13 cellular contexts compared by ENCODE assay signal in genomic region chr2:112154246-112155110, GRCh38. TPM values are rescaled to one million over a fixed set of nuclear protein-coding genes. Genes with fewer than 3 reads are reported as not detected.
DNase-seq lines count a peak whose midpoint lies in the region; ATAC-seq and TF ChIP-seq lines count a peak whose summit lies in the region.
"Had no signal": no experiment of that assay in that cellular context is flagged by ENCODE, and none has a peak within 500 bp of the region (broad histone marks: within the 10 kb centered on the region; RNA-seq: fewer than 3 reads in every experiment).

No MANE protein-coding gene starts in this region.

- H3K4me1 ChIP-seq in stomach, result peaks cover 0 to 10% (median 2%) of the 10 kb centered on the region in 4 donors
- peaks cover 6% of the 10 kb centered on the region in 2 experiments; a peak in 2 of 4 replicates for H3K4me1 ChIP-seq in SK-N-SH (ENCODE audit: control insufficient read depth in 1 of 2, insufficient read depth in 2 of 2, low read depth in 1 of 2, low read length in 1 of 2)

- H3K9me3 ChIP-seq in stomach (no peaks in the 10 kb centered on the region), SK-N-SH (no peaks in the 10 kb centered on the region)

- no peaks in the 10 kb centered on the region for H3K27me3 ChIP-seq in stomach
- H3K27me3 ChIP-seq in SK-N-SH (ENCODE audit: insufficient read depth), result no peaks in the 10 kb centered on the region

- H3K4me3 Mint-ChIP-seq in natural killer cell, result no peak overlapping the region
- H3K4me3 Mint-ChIP-seq in natural killer cell treated with Interleukin-12 subunit alpha and Interleukin-12 subunit beta and Interleukin-15 and Interleukin-18, amount 100 ng/mL, for 72 hours, result no peak overlapping the region
- peak overlapping the region in 2 of 3 donors; percentile 73 to 82 for H3K4me3 Mint-ChIP-seq in T-cell
- no peak overlapping the region for H3K4me3 Mint-ChIP-seq in chondrocyte (ENCODE audit: unreplicated experiment)

- TF ChIP-seq EP300 in stomach (IDR thresholded peaks at IDR 0.05) (no peak), SK-N-SH (IDR thresholded peaks at IDR 0.05; ENCODE audit: borderline replicate concordance in 1 of 2, low read depth in 1 of 2, low read length in 1 of 2) (no peak)

- H4K20me1 ChIP-seq in SK-N-SH (ENCODE audit: insufficient read depth), result no peaks in the 10 kb centered on the region

- TF ChIP-seq RAD21 in SK-N-SH (IDR thresholded peaks at IDR 0.05; ENCODE audit: low read length), result no peak

- no peaks in the 10 kb centered on the region for H3K27me3 Mint-ChIP-seq in natural killer cell (ENCODE audit: low read depth in 2 of 2)
- no peaks in the 10 kb centered on the region for H3K27me3 Mint-ChIP-seq in natural killer cell treated with Interleukin-12 subunit alpha and Interleukin-12 subunit beta and Interleukin-15 and Interleukin-18, amount 100 ng/mL, for 72 hours
- H3K27me3 Mint-ChIP-seq in T-cell, result no peaks in the 10 kb centered on the region
- H3K27me3 Mint-ChIP-seq in chondrocyte (ENCODE audit: low read depth), result no peaks in the 10 kb centered on the region
- H3K27me3 Mint-ChIP-seq: progenitor cell of endocrine pancreas had no signal

- WGBS in stomach, 5 donors, result 79 to 86% (median 83%) methylated on average over 11 to 14 of the region's 14 CpGs
- 89% methylated on average over 12 of the region's 14 CpGs for WGBS in SK-N-SH (ENCODE audit: low lambda C conversion rate)

- H3K4me3 ChIP-seq in stomach (no peak overlapping the region), SK-N-SH (ENCODE audit: low read depth in 2 of 2, low read length in 1 of 2) (no peak overlapping the region)

- H3K9ac ChIP-seq in SK-N-SH, result no peak overlapping the region
- H3K9ac ChIP-seq: KMS-11 had no signal

- H3K9me2 ChIP-seq in SK-N-SH, result no peaks in the 10 kb centered on the region

- CTCF ChIA-PET in T-cell (lab: Charles Lee), result interaction anchor here (0.6 to 1.7 kb wide), 3 partner anchors 28 to 106 kb away, joined by 3 to 6 read pairs (median 5); no protein-coding TSS in a partner anchor
- CTCF ChIA-PET in SK-N-SH (lab: Yijun Ruan, JAX), result no interaction called here

- intact Hi-C loops in natural killer cell (cut with micrococcal nuclease), result no loop called here
- intact Hi-C loops in stomach (cut with DNase I; ENCODE audit: low total_unique reads), result no loop called here

- no peak for TF ChIP-seq CTCF in natural killer cell (IDR thresholded peaks at IDR 0.05)
- TF ChIP-seq CTCF in chondrocyte (IDR thresholded peaks at IDR 0.05), result no peak
- TF ChIP-seq CTCF in stomach (IDR thresholded peaks at IDR 0.05), result no peak
- no peak for TF ChIP-seq CTCF in SK-N-SH (IDR thresholded peaks at IDR 0.05)

- H3K4me1 Mint-ChIP-seq in natural killer cell (peaks cover 17 to 25% of the 10 kb centered on the region in 2 donors), T-cell (peaks cover 31 to 33% (median 31%) of the 10 kb centered on the region in 3 donors), chondrocyte (ENCODE audit: low read depth) (peaks cover 19% of the 10 kb centered on the region)
- peaks cover 13 to 16% of the 10 kb centered on the region in 2 donors for H3K4me1 Mint-ChIP-seq in natural killer cell treated with Interleukin-12 subunit alpha and Interleukin-12 subunit beta and Interleukin-15 and Interleukin-18, amount 100 ng/mL, for 72 hours (ENCODE audit: low read depth in 2 of 2)

- no peak for TF ChIP-seq POLR2A in stomach (IDR thresholded peaks at IDR 0.05)

- H3K9me3 Mint-ChIP-seq in natural killer cell (no peaks in the 10 kb centered on the region), T-cell (no peaks in the 10 kb centered on the region), chondrocyte (ENCODE audit: low read depth) (no peaks in the 10 kb centered on the region)
- no peaks in the 10 kb centered on the region for H3K9me3 Mint-ChIP-seq in natural killer cell treated with Interleukin-12 subunit alpha and Interleukin-12 subunit beta and Interleukin-15 and Interleukin-18, amount 100 ng/mL, for 72 hours

- H3K4me2 ChIP-seq in SK-N-SH, result no peak overlapping the region
- H3K4me2 ChIP-seq: KMS-11 had no signal

- no peaks in the 10 kb centered on the region for H3K36me3 ChIP-seq in stomach
- no peaks in the 10 kb centered on the region for H3K36me3 ChIP-seq in SK-N-SH (replicated peaks in 1 of 2; ENCODE audit: control insufficient read depth in 1 of 2, insufficient read depth in 2 of 2, low read length in 1 of 2)

- H2AFZ ChIP-seq in SK-N-SH (ENCODE audit: low read depth), result no peak overlapping the region

- H3K27ac ChIP-seq in stomach (no peak overlapping the region), SK-N-SH (ENCODE audit: low read depth in 2 of 2, low read length in 1 of 2) (no peak overlapping the region)
- H3K27ac ChIP-seq: KMS-11 had no signal

- H3K27ac Mint-ChIP-seq in natural killer cell, result no peak overlapping the region
- no peak overlapping the region for H3K27ac Mint-ChIP-seq in natural killer cell treated with Interleukin-12 subunit alpha and Interleukin-12 subunit beta and Interleukin-15 and Interleukin-18, amount 100 ng/mL, for 72 hours
- peak overlapping the region; percentile 92 to 95 for H3K27ac Mint-ChIP-seq in T-cell
- H3K27ac Mint-ChIP-seq in chondrocyte (ENCODE audit: unreplicated experiment), result no peak overlapping the region
- H3K27ac Mint-ChIP-seq: progenitor cell of endocrine pancreas had no signal

- POLR2A ChIA-PET in T-cell (lab: Charles Lee), result no interaction called here
- POLR2A ChIA-PET in SK-N-SH (lab: Yijun Ruan, JAX), result no interaction called here

- peaks cover 6% of the 10 kb centered on the region for H3F3A ChIP-seq in SK-N-SH (replicated peaks; ENCODE audit: insufficient read depth)

- no peak for DNase-seq in natural killer cell
- DNase-seq in natural killer cell treated with Interleukin-12 subunit alpha and Interleukin-12 subunit beta and Interleukin-15 and Interleukin-18, amount 100 ng/mL, for 72 hours (ENCODE audit: low spot score), result no peak
- DNase-seq in T-cell, result peak in 33 of 34 experiments; percentile 35 to 81 (median 60)
- DNase-seq in chondrocyte (ENCODE audit: low spot score), result peak; percentile 39
- DNase-seq in stomach, result peak; percentile 9
- no peak for DNase-seq in NCI-H1105 treated with DMSO at 0.1 percent for 48 hours (lab: John Stamatoyannopoulos, UW)
- no peak for DNase-seq in SK-N-SH
- DNase-seq in NCI-H146 treated with DMSO at 0.1 percent for 48 hours (lab: John Stamatoyannopoulos, UW; ENCODE audit: unreplicated experiment), result no peak
- DNase-seq: amniotic stem cell, mesendoderm, NCI-H2107 had no signal

- ATAC-seq in natural killer cell (peak in 2 of 3 donors; percentile 35 to 56), T-cell (replicated peaks in 1 of 4) (peak; percentile 67 to 98 (median 70))
- no peak for ATAC-seq in natural killer cell treated with Interleukin-12 subunit alpha and Interleukin-12 subunit beta and Interleukin-15 and Interleukin-18, amount 100 ng/mL, for 72 hours

- H3K36me3 Mint-ChIP-seq in natural killer cell, result no peaks in the 10 kb centered on the region
- no peaks in the 10 kb centered on the region for H3K36me3 Mint-ChIP-seq in natural killer cell treated with Interleukin-12 subunit alpha and Interleukin-12 subunit beta and Interleukin-15 and Interleukin-18, amount 100 ng/mL, for 72 hours
- H3K36me3 Mint-ChIP-seq in T-cell, result no peaks in the 10 kb centered on the region
- H3K36me3 Mint-ChIP-seq in chondrocyte (ENCODE audit: low read depth), result no peaks in the 10 kb centered on the region

- no peaks in the 10 kb centered on the region for H3K79me2 ChIP-seq in SK-N-SH (ENCODE audit: insufficient read depth)

TF ChIP-seq in SK-N-SH, 30 proteins besides CTCF, POLR2A, EP300 and RAD21 (continues in another document):
- TF ChIP-seq MXI1 (IDR thresholded peaks at IDR 0.05; ENCODE audit: low read depth, low read length) (no peak), FOXJ3 (CRISPR knock-in tag; IDR thresholded peaks at IDR 0.05) (no peak), RCOR1 (IDR thresholded peaks at IDR 0.05; ENCODE audit: low read length) (no peak), SIN3A (IDR thresholded peaks at IDR 0.05; ENCODE audit: borderline replicate concordance, low read depth, low read length) (no peak), ZBTB33 (IDR thresholded peaks at IDR 0.05; ENCODE audit: borderline replicate concordance, low read depth) (no peak), SMC3 (IDR thresholded peaks at IDR 0.05; ENCODE audit: low read depth, low read length) (no peak), YY1 (IDR thresholded peaks at IDR 0.05; ENCODE audit: low read depth) (no peak), POLR2AphosphoS5 (IDR thresholded peaks at IDR 0.05; ENCODE audit: low read depth, low read length) (no peak), TCF12 (IDR thresholded peaks at IDR 0.05) (no peak), ELF1 (IDR thresholded peaks at IDR 0.05) (no peak)

RNA-seq across cellular contexts. Expression of gene FBLN7, which starts 16.3 kb away (rescaled TPM):
- total RNA-seq in natural killer cell, result under 1 TPM in 2 of 3 donors, not detected in 1; 0.25 to 0.48 TPM
- under 1 TPM; 0.38 to 0.61 TPM for total RNA-seq in natural killer cell treated with Interleukin-12 subunit alpha and Interleukin-12 subunit beta and Interleukin-15 and Interleukin-18, amount 100 ng/mL, for 72 hours
- 10 to 100 TPM; 11.9 to 68.5 (median 48.8) TPM for total RNA-seq in T-cell
- 0.77 to 1.3 TPM (median 1.0 TPM) in 3 replicates for total RNA-seq in chondrocyte
- total RNA-seq in stomach, result 1 to 10 TPM in 4 of 5 donors, not detected in 1; 2.0 to 5.1 (median 3.5) TPM
- 1 to 10 TPM in 1 of 3 donors, under 1 TPM in 2; 0.40 to 1.2 (median 0.50) TPM for polyA plus RNA-seq in stomach
- polyA plus RNA-seq in SK-N-SH (2012; rRNA removed), result 1.8 and 4.4 TPM in 2 replicates
- 3.4 and 5.2 TPM in 2 replicates for polyA plus RNA-seq in SK-N-SH (2012; cell fraction: cytosol; rRNA removed)
- 4.5 and 6.6 TPM in 2 replicates for polyA plus RNA-seq in SK-N-SH (2012; cell fraction: nucleus; rRNA removed)

Comparison
In these comparisons a context has a peak if more than half of its experiments do, and no peak if none do; other contexts are left out.
1. ATAC-seq: peak in natural killer cell (2 of 3) and T-cell (4 of 4); none in natural killer cell treated with Interleukin-12 subunit alpha and Interleukin-12 subunit beta and Interleukin-15 and Interleukin-18, amount 100 ng/mL, for 72 hours (0 of 2).
2. DNase-seq: peak in T-cell (33 of 34), chondrocyte (single experiment) and stomach (single experiment); none in natural killer cell (single experiment), natural killer cell treated with Interleukin-12 subunit alpha and Interleukin-12 subunit beta and Interleukin-15 and Interleukin-18, amount 100 ng/mL, for 72 hours (single experiment), NCI-H1105 treated with DMSO at 0.1 percent for 48 hours (single experiment), SK-N-SH (single experiment) and NCI-H146 treated with DMSO at 0.1 percent for 48 hours (single experiment).
3. H3K27ac Mint-ChIP-seq: peak in T-cell (2 of 2); none in natural killer cell (0 of 2), natural killer cell treated with Interleukin-12 subunit alpha and Interleukin-12 subunit beta and Interleukin-15 and Interleukin-18, amount 100 ng/mL, for 72 hours (0 of 2) and chondrocyte (single experiment).
4. H3K4me3 Mint-ChIP-seq: peak in T-cell (2 of 3); none in natural killer cell (single experiment), natural killer cell treated with Interleukin-12 subunit alpha and Interleukin-12 subunit beta and Interleukin-15 and Interleukin-18, amount 100 ng/mL, for 72 hours (single experiment) and chondrocyte (single experiment).